In the genomic region with DNA sequence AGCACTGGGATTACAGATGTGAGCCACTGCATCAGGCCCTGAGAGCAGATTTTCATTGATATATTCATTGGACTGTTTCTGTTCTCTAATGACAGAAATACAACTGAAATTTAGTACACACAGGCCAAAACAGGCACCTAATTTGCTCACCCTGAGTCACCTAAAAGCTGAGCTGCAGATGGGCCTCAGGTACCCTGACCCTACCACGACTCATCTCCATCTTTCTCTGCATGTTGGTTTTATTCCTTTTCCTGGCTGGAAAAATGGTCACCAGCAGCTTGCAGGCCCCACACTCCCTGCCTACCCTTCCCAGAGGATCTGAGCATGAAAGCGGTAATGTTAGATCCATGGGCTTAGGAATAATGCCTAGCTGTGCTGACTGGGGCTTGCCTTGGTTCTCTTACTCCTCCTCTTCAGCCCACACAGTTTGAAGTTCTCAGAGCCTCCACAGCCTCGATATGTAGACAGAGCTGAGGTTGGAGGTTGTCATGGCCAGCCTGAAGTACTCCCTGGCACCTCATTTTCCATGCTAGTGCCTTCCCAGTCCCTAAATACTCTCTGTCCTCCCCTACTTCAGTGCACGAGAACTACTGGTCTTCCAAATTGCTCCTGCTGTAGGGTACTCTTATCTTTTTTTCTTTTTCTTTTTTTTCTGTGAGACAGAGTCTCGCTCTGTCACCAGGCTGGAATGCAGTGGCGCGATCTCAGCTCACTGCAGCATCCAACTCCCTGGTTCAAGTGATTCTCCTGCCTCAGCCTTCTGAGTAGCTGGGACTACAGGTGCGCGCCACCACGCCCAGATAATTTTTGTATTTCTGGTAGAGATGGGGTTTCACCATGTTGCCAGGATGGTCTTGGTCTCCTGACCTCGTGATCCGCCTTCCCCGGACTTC, we compare ENCODE assay signal across 25 cellular contexts. TPM values are rescaled to one million over a fixed set of nuclear protein-coding genes. Genes with fewer than 3 reads are reported as not detected.
DNase-seq lines count a peak whose midpoint lies in the region; ATAC-seq, FAIRE-seq and TF ChIP-seq lines count a peak whose summit lies in the region.
"Had no signal": no experiment of that assay in that cellular context is flagged by ENCODE, and none has a peak within 500 bp of the region (broad histone marks: within the 10 kb centered on the region; RNA-seq: fewer than 3 reads in every experiment).

No MANE protein-coding gene starts in this region.

- H3K27me3 Mint-ChIP-seq in activated T-cell treated with anti-CD3 and anti-CD28 coated beads, Interleukin-2, amount 50 U/mL, for 72 hours (ENCODE audit: low read depth), result no peaks in the 10 kb centered on the region
- H3K27me3 Mint-ChIP-seq: activated naive CD4-positive, alpha-beta T cell treated with anti-CD3 and anti-CD28 coated beads, Interleukin-2, amount 50 U/mL, for 24 hours; B cell; effector memory CD8-positive, alpha-beta T cell; IgD-negative memory B cell had no signal

- peaks cover 0 to 4% of the 10 kb centered on the region in 2 experiments for H3K36me3 ChIP-seq in keratinocyte (ENCODE audit: control insufficient read depth in 2 of 2, extremely low read depth in 1 of 2, insufficient read depth in 2 of 2, low read length in 2 of 2)
- H3K36me3 ChIP-seq: right atrium auricular region had no signal

- CTCF ChIA-PET in RWPE1 (lab: Yijun Ruan, JAX), result no interaction called here

- H4K20me1 ChIP-seq in keratinocyte (ENCODE audit: control insufficient read depth, extremely low read depth, insufficient read depth, low read length), result no peaks in the 10 kb centered on the region

- no peak overlapping the region for H3K9ac ChIP-seq in keratinocyte (ENCODE audit: control insufficient read depth, extremely low read depth, insufficient read depth, low read length)

- peak; percentile 26 for FAIRE-seq in keratinocyte (lab: Jason Lieb, UNC)
- FAIRE-seq: A204.1 had no signal

- TF ChIP-seq CTCF in RWPE1 (conservative IDR thresholded peaks at IDR 0.05; ENCODE audit: low read depth) (no peak), keratinocyte (optimal IDR thresholded peaks at IDR 0.05 in 1 of 3, IDR thresholded peaks at IDR 0.05 in 1 of 3, conservative IDR thresholded peaks at IDR 0.05 in 1 of 3; ENCODE audit: extremely low read depth in 1 of 3, insufficient read depth in 2 of 3, low read length in 3 of 3) (no peak)

- no peaks in the 10 kb centered on the region for H3K9me3 ChIP-seq in keratinocyte (ENCODE audit: control insufficient read depth, low read depth, low read length)
- H3K9me3 ChIP-seq: right atrium auricular region, suprapubic skin, vagina had no signal

- H3K4me3 ChIP-seq in keratinocyte (ENCODE audit: control insufficient read depth in 2 of 3, extremely low read depth in 1 of 3, insufficient read depth in 2 of 3, low read depth in 1 of 3, low read length in 3 of 3), result no peak overlapping the region
- H3K4me3 ChIP-seq: right atrium auricular region, suprapubic skin, vagina had no signal

- no peak for ATAC-seq in activated T-cell treated with anti-CD3 and anti-CD28 coated beads, Interleukin-2, amount 50 U/mL, for 72 hours (replicated peaks in 1 of 2)
- no peak for ATAC-seq in stimulated activated effector memory CD8-positive, alpha-beta T cell treated with anti-CD3 and anti-CD28 coated beads, Interleukin-12 subunit alpha, Interleukin-12 subunit beta, amount 100 ng/mL, for 72 hours
- no peak for ATAC-seq in GM21526 (IDR thresholded peaks at IDR 0.05; ENCODE audit: low FRiP score, unreplicated experiment)
- ATAC-seq: effector memory CD8-positive, alpha-beta T cell had no signal

- H2AFZ ChIP-seq in keratinocyte (ENCODE audit: control insufficient read depth, low read length), result no peak overlapping the region

- no peaks in the 10 kb centered on the region for H3K9me3 Mint-ChIP-seq in activated T-cell treated with anti-CD3 and anti-CD28 coated beads, Interleukin-2, amount 50 U/mL, for 72 hours
- no peaks in the 10 kb centered on the region for H3K9me3 Mint-ChIP-seq in stimulated activated effector memory CD8-positive, alpha-beta T cell treated with anti-CD3 and anti-CD28 coated beads, Interleukin-12 subunit alpha, Interleukin-12 subunit beta, amount 100 ng/mL, for 72 hours
- H3K9me3 Mint-ChIP-seq: activated naive CD4-positive, alpha-beta T cell treated with anti-CD3 and anti-CD28 coated beads, Interleukin-2, amount 50 U/mL, for 24 hours; effector memory CD8-positive, alpha-beta T cell; IgD-negative memory B cell; T-helper 1 cell treated with Interleukin-12 subunit alpha and Interleukin-12 subunit beta and Interleukin-4 antibody, amounts not matched to agents 30 μg/mL and 1 μg/mL, for 36 hours had no signal

- H3K36me3 Mint-ChIP-seq in activated T-cell treated with anti-CD3 and anti-CD28 coated beads, Interleukin-2, amount 50 U/mL, for 72 hours (ENCODE audit: insufficient read depth in 2 of 2), result peaks cover 0 to 5% of the 10 kb centered on the region in 2 donors
- peaks cover 30% of the 10 kb centered on the region for H3K36me3 Mint-ChIP-seq in stimulated activated effector memory CD8-positive, alpha-beta T cell treated with anti-CD3 and anti-CD28 coated beads, Interleukin-12 subunit alpha, Interleukin-12 subunit beta, amount 100 ng/mL, for 72 hours

- H3K79me2 ChIP-seq in keratinocyte (ENCODE audit: control insufficient read depth, insufficient read depth, low read length), result no peaks in the 10 kb centered on the region

- peaks cover 5% of the 10 kb centered on the region for H3K4me1 Mint-ChIP-seq in activated T-cell treated with anti-CD3 and anti-CD28 coated beads, Interleukin-2, amount 50 U/mL, for 72 hours (ENCODE audit: low read depth)
- peaks cover 5% of the 10 kb centered on the region for H3K4me1 Mint-ChIP-seq in stimulated activated effector memory CD8-positive, alpha-beta T cell treated with anti-CD3 and anti-CD28 coated beads, Interleukin-12 subunit alpha, Interleukin-12 subunit beta, amount 100 ng/mL, for 72 hours
- H3K4me1 Mint-ChIP-seq: B cell had no signal

- H3K27ac ChIP-seq in RWPE1, result peak overlapping the region; percentile 30; the same call in 1 of the 2 replicates
- H3K27ac ChIP-seq in keratinocyte (ENCODE audit: control insufficient read depth, insufficient read depth, low read length), result no peak overlapping the region
- H3K27ac ChIP-seq: HL-60, right atrium auricular region, suprapubic skin, vagina had no signal

- DNase-seq in activated T-cell treated with anti-CD3 and anti-CD28 coated beads, Interleukin-2, amount 50 U/mL, for 72 hours, result no peak
- no peak for DNase-seq in activated T-cell treated with anti-CD3 and anti-CD28 coated beads, Interleukin-2, amount 50 U/mL, for 1 hour
- DNase-seq in RWPE1 (ENCODE audit: low spot score), result no peak
- no peak for DNase-seq in keratinocyte (ENCODE audit: low read depth, low spot score)
- no peak for DNase-seq in stimulated activated effector memory CD8-positive, alpha-beta T cell treated with anti-CD3 and anti-CD28 coated beads, Interleukin-12 subunit alpha, Interleukin-12 subunit beta, amount 100 ng/mL, for 72 hours (ENCODE audit: low spot score in 2 of 2)
- DNase-seq in stimulated activated CD4-positive, alpha-beta T cell treated with anti-CD3 and anti-CD28 coated beads, Interleukin-1b, Interleukin-23, amount 100 ng/mL, for 48 hours, result no peak
- DNase-seq in NCI-H82 treated with DMSO at 0.1 percent for 48 hours (lab: John Stamatoyannopoulos, UW; ENCODE audit: unreplicated experiment), result no peak
- DNase-seq: activated CD4-positive, alpha-beta T cell treated with anti-CD3 and anti-CD28 coated beads, Interleukin-2, amount 50 U/mL, for 4 hours; COR-L47; effector memory CD8-positive, alpha-beta T cell; NCI-H146; NCI-H2171 treated with DMSO at 0.1 percent for 48 hours; NCI-H69; SIG-M5; stimulated activated CD8-positive, alpha-beta memory T cell treated with anti-CD3 and anti-CD28 coated beads, Interleukin-4, amount 100 ng/mL, for 48 hours had no signal

- peak overlapping the region; percentile 22 for H3K27ac Mint-ChIP-seq in activated T-cell treated with anti-CD3 and anti-CD28 coated beads, Interleukin-2, amount 50 U/mL, for 72 hours
- H3K27ac Mint-ChIP-seq in stimulated activated effector memory CD8-positive, alpha-beta T cell treated with anti-CD3 and anti-CD28 coated beads, Interleukin-12 subunit alpha, Interleukin-12 subunit beta, amount 100 ng/mL, for 72 hours, result peak overlapping the region; percentile 67
- H3K27ac Mint-ChIP-seq: activated naive CD4-positive, alpha-beta T cell treated with anti-CD3 and anti-CD28 coated beads, Interleukin-2, amount 50 U/mL, for 24 hours; B cell; T-helper 1 cell treated with Interleukin-12 subunit alpha and Interleukin-12 subunit beta and Interleukin-4 antibody, amounts not matched to agents 30 μg/mL and 1 μg/mL, for 36 hours had no signal

- H3K9me1 ChIP-seq in keratinocyte (ENCODE audit: control insufficient read depth, extremely low read depth, insufficient read depth, low read length), result no peaks in the 10 kb centered on the region

- H3K4me3 Mint-ChIP-seq in activated T-cell treated with anti-CD3 and anti-CD28 coated beads, Interleukin-2, amount 50 U/mL, for 72 hours, result no peak overlapping the region
- no peak overlapping the region for H3K4me3 Mint-ChIP-seq in stimulated activated effector memory CD8-positive, alpha-beta T cell treated with anti-CD3 and anti-CD28 coated beads, Interleukin-12 subunit alpha, Interleukin-12 subunit beta, amount 100 ng/mL, for 72 hours
- H3K4me3 Mint-ChIP-seq: activated naive CD4-positive, alpha-beta T cell treated with anti-CD3 and anti-CD28 coated beads, Interleukin-2, amount 50 U/mL, for 24 hours; B cell; effector memory CD8-positive, alpha-beta T cell; IgD-negative memory B cell; T-helper 1 cell treated with Interleukin-12 subunit alpha and Interleukin-12 subunit beta and Interleukin-4 antibody, amounts not matched to agents 30 μg/mL and 1 μg/mL, for 36 hours had no signal

- POLR2A ChIA-PET in RWPE1 (lab: Yijun Ruan, JAX; ENCODE audit: low non-redundant PET), result no interaction called here

- dilution Hi-C loops in keratinocyte (cut with MboI; ENCODE audit: extremely low pct_ligation_motif_present, low sequenced_read_pairs), result no loop called here

- H3K27me3 ChIP-seq in keratinocyte (ENCODE audit: control insufficient read depth, extremely low read depth, insufficient read depth, low read length), result no peaks in the 10 kb centered on the region
- H3K27me3 ChIP-seq: right atrium auricular region, suprapubic skin, vagina had no signal

- no peak overlapping the region for H3K4me2 ChIP-seq in keratinocyte (ENCODE audit: control insufficient read depth, extremely low read depth, insufficient read depth, low read depth, low read length)

- H3K4me1 ChIP-seq in keratinocyte (ENCODE audit: control insufficient read depth, extremely low read depth, insufficient read depth, low read length), result peaks cover 7% of the 10 kb centered on the region
- H3K4me1 ChIP-seq: right atrium auricular region, suprapubic skin, vagina had no signal

RNA-seq across cellular contexts. Expression of gene CENPV, which starts 51.1 kb away (rescaled TPM):
- total RNA-seq in activated T-cell treated with anti-CD3 and anti-CD28 coated beads, Interleukin-2, amount 50 U/mL, for 72 hours, result 10 to 100 TPM; 48.5 to 54.9 TPM
- polyA plus RNA-seq in keratinocyte, result 0.58 to 1.7 TPM (median 1.5 TPM) in 3 replicates
- not detected for polyA plus RNA-seq in keratinocyte (2011; ENCODE audit: low read depth)
- polyA plus RNA-seq in keratinocyte (2011; cell fraction: cytosol; rRNA removed), result 0.77 and 1.3 TPM in 2 replicates
- 0.44 and 0.76 TPM in 2 replicates for polyA plus RNA-seq in keratinocyte (2011; cell fraction: nucleus; rRNA removed)
- 1.5 and 2.7 TPM in 2 replicates for polyA plus RNA-seq in keratinocyte (2012; ENCODE audit: low replicate concordance)
- 0.20 to 2.4 TPM in 2 of 3 replicates, not detected in the other for polyA minus RNA-seq in keratinocyte
- polyA minus RNA-seq in keratinocyte (2011; cell fraction: cytosol; rRNA and poly(A)+ RNA removed), result not detected
- 1.6 TPM in 1 of 2 replicates, not detected in the other for polyA minus RNA-seq in keratinocyte (2011; cell fraction: nucleus; rRNA and poly(A)+ RNA removed)
